Comparison of ENCODE assay signal across 20 cellular contexts in the genomic region with DNA sequence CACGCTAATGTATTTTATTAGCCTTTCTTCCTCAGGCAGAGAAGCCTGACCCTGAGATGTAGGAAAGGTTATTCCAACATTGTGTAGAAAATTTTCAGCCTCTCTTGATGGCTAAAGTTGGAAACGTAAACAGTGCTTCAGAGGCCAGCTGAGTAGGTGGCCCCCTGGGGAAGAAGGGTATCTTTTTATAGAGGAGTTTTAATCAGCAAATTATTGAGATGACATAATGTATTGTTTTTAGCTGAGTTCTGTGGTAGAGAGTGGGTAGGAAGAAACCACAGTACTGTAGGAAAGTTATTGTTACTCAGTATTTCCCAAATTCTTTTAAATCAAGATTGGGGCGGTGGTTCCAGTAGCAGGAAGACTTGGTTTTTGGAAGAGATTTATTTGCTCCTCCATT.
A peak's percentile ranks its signal among the peaks of the same experiment; 100 is the strongest.
DNase-seq lines count a peak whose midpoint lies in the region; ATAC-seq and TF ChIP-seq lines count a peak whose summit lies in the region.
"Had no signal": no experiment of that assay in that cellular context is flagged by ENCODE, and none has a peak within 500 bp of the region (broad histone marks: within the 10 kb centered on the region; RNA-seq: fewer than 3 reads in every experiment).

No MANE protein-coding gene starts in this region.

- H3K36me3 ChIP-seq in mesenchymal stem cell (ENCODE audit: control insufficient read depth in 1 of 2, insufficient read depth in 2 of 2, low read depth in 1 of 2, low read length in 2 of 2), result no peaks in the 10 kb centered on the region
- H3K36me3 ChIP-seq: breast epithelium, vagina had no signal

- no peak overlapping the region for H3K23ac ChIP-seq in mesenchymal stem cell (ENCODE audit: low read length in 2 of 2)

- no peak overlapping the region for H2BK120ac ChIP-seq in mesenchymal stem cell (ENCODE audit: low read depth, low read length)

- H3K27ac Mint-ChIP-seq in brain, result peak overlapping the region in 3 of 5 experiments; percentile 6 to 80 (median 49)
- H3K27ac Mint-ChIP-seq: activated CD8-positive, alpha-beta memory T cell treated with anti-CD3 and anti-CD28 coated beads, Interleukin-2, amount 10 ng/mL, durations not matched to agents 7 days and 5 days; HFFc6; stimulated activated naive CD8-positive, alpha-beta T cell treated with anti-CD3 and anti-CD28 coated beads, Interleukin-15, Interleukin-2, amounts not matched to agents 100 ng/mL and 50 ng/mL, for 24 hours had no signal

- TF ChIP-seq CTCF in AG04449 (IDR thresholded peaks at IDR 0.05; ENCODE audit: insufficient read depth, low read length, missing control alignments) (no peak), brain (conservative IDR thresholded peaks at IDR 0.05) (no peak)

- peak overlapping the region in 1 of 5 experiments; percentile 42 for H3K4me3 Mint-ChIP-seq in brain
- H3K4me3 Mint-ChIP-seq: activated CD8-positive, alpha-beta memory T cell treated with anti-CD3 and anti-CD28 coated beads, Interleukin-2, amount 10 ng/mL, durations not matched to agents 7 days and 5 days; HFFc6; stimulated activated naive CD8-positive, alpha-beta T cell treated with anti-CD3 and anti-CD28 coated beads, Interleukin-15, Interleukin-2, amounts not matched to agents 100 ng/mL and 50 ng/mL, for 24 hours had no signal

- no peak overlapping the region for H3K18ac ChIP-seq in mesenchymal stem cell (ENCODE audit: low read depth in 1 of 2, low read length in 2 of 2)

- peaks cover 4% of the 10 kb centered on the region for H3K36me3 Mint-ChIP-seq in brain
- H3K36me3 Mint-ChIP-seq: activated CD8-positive, alpha-beta memory T cell treated with anti-CD3 and anti-CD28 coated beads, Interleukin-2, amount 10 ng/mL, durations not matched to agents 7 days and 5 days had no signal

- H3K9me3 Mint-ChIP-seq in brain, result peaks cover 0 to 7% (median 5%) of the 10 kb centered on the region in 5 experiments
- H3K9me3 Mint-ChIP-seq: HFFc6 had no signal

- no peak overlapping the region for H3K4me3 ChIP-seq in AG04449 (ENCODE audit: low read depth, low read length)
- H3K4me3 ChIP-seq in mesenchymal stem cell (ENCODE audit: insufficient read depth in 1 of 2, low read depth in 1 of 2, low read length in 2 of 2), result peak overlapping the region in 1 of 2 experiments; percentile 21
- H3K4me3 ChIP-seq: breast epithelium, vagina had no signal

- H2AK5ac ChIP-seq in mesenchymal stem cell (ENCODE audit: low read length, severe bottlenecking), result no peak overlapping the region

- H3K27me3 ChIP-seq in mesenchymal stem cell (ENCODE audit: control insufficient read depth in 1 of 2, insufficient read depth in 1 of 2, low read length in 2 of 2), result no peaks in the 10 kb centered on the region
- H3K27me3 ChIP-seq: breast epithelium, vagina had no signal

- H3K4ac ChIP-seq in mesenchymal stem cell (ENCODE audit: low read depth in 1 of 2, low read length in 2 of 2), result no peak overlapping the region

- POLR2A ChIA-PET in AG04449 (lab: Yijun Ruan, JAX), result no interaction called here

- H3K14ac ChIP-seq in mesenchymal stem cell (ENCODE audit: low read length in 2 of 2), result no peak overlapping the region

- no peak overlapping the region for H4K91ac ChIP-seq in mesenchymal stem cell (ENCODE audit: low read length)

- H3K9me3 ChIP-seq in mesenchymal stem cell (ENCODE audit: control insufficient read depth, low read length), result no peaks in the 10 kb centered on the region
- H3K9me3 ChIP-seq: breast epithelium, vagina had no signal

- no peak overlapping the region for H2BK15ac ChIP-seq in mesenchymal stem cell (ENCODE audit: low read depth, poor library complexity, severe bottlenecking)

- no peak overlapping the region for H3K4me2 ChIP-seq in mesenchymal stem cell (ENCODE audit: low read length, poor library complexity, severe bottlenecking)

- H3K9ac ChIP-seq in mesenchymal stem cell (ENCODE audit: low read length), result peak overlapping the region; percentile 7

- H3K4me1 Mint-ChIP-seq in brain, result peaks cover 28% of the 10 kb centered on the region
- H3K4me1 Mint-ChIP-seq: activated CD8-positive, alpha-beta memory T cell treated with anti-CD3 and anti-CD28 coated beads, Interleukin-2, amount 10 ng/mL, durations not matched to agents 7 days and 5 days had no signal

- H2BK5ac ChIP-seq in mesenchymal stem cell (ENCODE audit: low read depth, low read length, poor library complexity, severe bottlenecking), result no peak overlapping the region

- H3K4me1 ChIP-seq in mesenchymal stem cell (ENCODE audit: control insufficient read depth, insufficient read depth, low read depth, low read length), result no peaks in the 10 kb centered on the region
- H3K4me1 ChIP-seq: breast epithelium had no signal

- H2AFZ ChIP-seq in mesenchymal stem cell (ENCODE audit: low read depth, low read length), result no peak overlapping the region

- DNase-seq in AG04449 (ENCODE audit: low read depth, low spot score), result peak; percentile 36
- DNase-seq in GM03348 (ENCODE audit: low spot score), result peak; percentile 65
- no peak for DNase-seq in mesenchymal stem cell
- DNase-seq: activated CD4-positive, CD25-positive, alpha-beta regulatory T cell treated with anti-CD3 and anti-CD28 coated beads, Interleukin-2, amount 50 U/mL, for 72 hours; activated CD8-positive, alpha-beta memory T cell treated with anti-CD3 and anti-CD28 coated beads, Interleukin-2, amount 10 ng/mL, durations not matched to agents 7 days and 5 days; effector CD4-positive, alpha-beta T cell; HFFc6; left colon; MM.1S; NCI-H1694 treated with DMSO at 0.1 percent for 48 hours; NCI-H510A treated with DMSO at 0.1 percent for 48 hours; T-helper 9 cell had no signal

- H3K27ac ChIP-seq in mesenchymal stem cell (ENCODE audit: low read length, poor library complexity, severe bottlenecking), result no peak overlapping the region
- H3K27ac ChIP-seq: breast epithelium, vagina had no signal

- H4K8ac ChIP-seq in mesenchymal stem cell (ENCODE audit: low read length), result no peak overlapping the region

- H2BK12ac ChIP-seq in mesenchymal stem cell (ENCODE audit: low read length in 2 of 2), result no peak overlapping the region

- H3K79me1 ChIP-seq in mesenchymal stem cell (replicated peaks; ENCODE audit: low read length, poor library complexity, severe bottlenecking), result no peaks in the 10 kb centered on the region

- CTCF ChIA-PET in AG04449 (lab: Yijun Ruan, JAX), result no interaction called here

- no peaks in the 10 kb centered on the region for H3K27me3 Mint-ChIP-seq in brain
- H3K27me3 Mint-ChIP-seq: activated CD8-positive, alpha-beta memory T cell treated with anti-CD3 and anti-CD28 coated beads, Interleukin-2, amount 10 ng/mL, durations not matched to agents 7 days and 5 days had no signal

- WGBS in mesenchymal stem cell, result 81% methylated on average over 3 of the region's 3 CpGs

- ATAC-seq in HG03025 (IDR thresholded peaks at IDR 0.05; ENCODE audit: low FRiP score, unreplicated experiment) (no peak), GM21737 (IDR thresholded peaks at IDR 0.05; ENCODE audit: unreplicated experiment) (no peak), HG03354 (IDR thresholded peaks at IDR 0.05; ENCODE audit: poor library complexity, severe bottlenecking, unreplicated experiment) (no peak), HG02763 (IDR thresholded peaks at IDR 0.05; ENCODE audit: unreplicated experiment) (no peak)
- ATAC-seq: activated CD8-positive, alpha-beta memory T cell treated with anti-CD3 and anti-CD28 coated beads, Interleukin-2, amount 10 ng/mL, durations not matched to agents 7 days and 5 days had no signal
